20 cellular contexts compared by ENCODE assay signal in the genomic region with DNA sequence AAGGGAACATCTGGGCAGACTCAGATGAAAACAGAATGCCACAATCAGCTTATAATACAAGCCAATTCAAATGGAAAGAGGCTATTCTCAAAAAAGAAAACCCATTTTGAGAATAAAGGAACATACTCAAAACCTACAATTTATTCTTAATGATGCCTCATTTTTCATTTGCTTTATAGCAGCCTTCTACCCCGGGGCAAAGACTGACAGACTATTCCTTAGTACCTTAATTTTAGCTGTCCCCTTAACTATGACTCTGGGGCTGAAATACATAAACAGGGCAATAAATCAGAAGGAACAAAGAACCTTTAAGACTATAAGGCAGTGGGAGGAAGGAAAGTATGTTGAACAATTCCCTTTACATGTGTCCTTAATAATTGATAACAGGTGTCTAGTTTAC.
"Had no signal": no experiment of that assay in that cellular context is flagged by ENCODE, and none has a peak within 500 bp of the region (broad histone marks: within the 10 kb centered on the region; RNA-seq: fewer than 3 reads in every experiment).

No MANE protein-coding gene starts in this region.

- H3K4me1 ChIP-seq: breast epithelium, esophagus muscularis mucosa, prostate gland, right atrium auricular region, tibial artery had no signal

- H3K36me3 ChIP-seq: breast epithelium, esophagus muscularis mucosa, prostate gland, right atrium auricular region, tibial artery had no signal

- H3K27me3 ChIP-seq: breast epithelium, esophagus muscularis mucosa, right atrium auricular region, tibial artery had no signal

- FAIRE-seq: astrocyte, urothelium cell line had no signal

- DNase-seq: activated CD4-positive, alpha-beta T cell treated with anti-CD3 and anti-CD28 coated beads, Interleukin-2, amount 10 ng/mL, durations not matched to agents 24 days and 14 days; activated CD8-positive, alpha-beta T cell treated with anti-CD3 and anti-CD28 coated beads, Interleukin-2, amount 10 ng/mL, durations not matched to agents 7 days and 5 days; activated naive CD4-positive, alpha-beta T cell treated with anti-CD3 and anti-CD28 coated beads, Interleukin-2, amount 10 ng/mL, durations not matched to agents 7 days and 5 days; activated T-cell treated with anti-CD3 and anti-CD28 coated beads, Interleukin-2, amount 50 U/mL, for 24 hours; cortex of kidney; immature natural killer cell; kidney glomerular epithelial cell; left ventricle myocardium superior; mucosa of descending colon; naive B cell; stimulated activated CD4-positive, alpha-beta T cell treated with anti-CD3 and anti-CD28 coated beads, Interleukin-12 subunit alpha, Interleukin-12 subunit beta, amount 100 ng/mL, for 4 hours; stimulated activated CD4-positive, alpha-beta T cell treated with anti-CD3 and anti-CD28 coated beads, Interleukin-1b, Interleukin-23, amount 100 ng/mL, for 48 hours; stimulated activated naive CD4-positive, alpha-beta T cell treated with Interleukin-2 at 50 U/mL for 16 hours; tibial artery had no signal

- ATAC-seq: activated CD8-positive, alpha-beta T cell treated with anti-CD3 and anti-CD28 coated beads, Interleukin-2, amount 10 ng/mL, durations not matched to agents 7 days and 5 days; left ventricle myocardium superior; mucosa of descending colon had no signal

- H3K9me3 ChIP-seq: prostate gland, right atrium auricular region had no signal

- H3K4me3 ChIP-seq: breast epithelium, esophagus muscularis mucosa, mucosa of descending colon, prostate gland, right atrium auricular region, tibial artery had no signal
